ENCODE assay signal across 19 cellular contexts in genomic region chr12:2346405-2346804, GRCh38.
"Had no signal": no experiment of that assay in that cellular context is flagged by ENCODE, and none has a peak within 500 bp of the region (broad histone marks: within the 10 kb centered on the region; RNA-seq: fewer than 3 reads in every experiment).

No MANE protein-coding gene starts in this region.

- ATAC-seq: activated CD8-positive, alpha-beta T cell treated with anti-CD3 and anti-CD28 coated beads for 36 hours; activated naive CD8-positive, alpha-beta T cell treated with anti-CD3 and anti-CD28 coated beads, Interleukin-2, amount 50 U/mL, for 24 hours; lower lobe of right lung; stimulated activated naive CD8-positive, alpha-beta T cell treated with anti-CD3 and anti-CD28 coated beads, Interleukin-15, Interleukin-2, amounts not matched to agents 100 U/mL and 50 U/mL, for 24 hours had no signal

- H3K4me3 Mint-ChIP-seq: activated CD4-positive, alpha-beta T cell treated with anti-CD3 and anti-CD28 coated beads, Interleukin-2, amount 10 ng/mL, durations not matched to agents 24 days and 14 days; activated CD8-positive, alpha-beta T cell treated with anti-CD3 and anti-CD28 coated beads for 36 hours; activated naive CD4-positive, alpha-beta T cell treated with anti-CD3 and anti-CD28 coated beads for 36 hours; activated naive CD8-positive, alpha-beta T cell treated with anti-CD3 and anti-CD28 coated beads, Interleukin-2, amount 50 U/mL, for 24 hours; nephron progenitor cell had no signal

- H3K27me3 ChIP-seq: brain microvascular endothelial cell, suprapubic skin had no signal

- H3K27ac Mint-ChIP-seq: activated CD4-positive, alpha-beta T cell treated with anti-CD3 and anti-CD28 coated beads, Interleukin-2, amount 10 ng/mL, durations not matched to agents 24 days and 14 days; activated CD8-positive, alpha-beta T cell treated with anti-CD3 and anti-CD28 coated beads for 36 hours; activated naive CD4-positive, alpha-beta T cell treated with anti-CD3 and anti-CD28 coated beads for 36 hours; activated naive CD8-positive, alpha-beta T cell treated with anti-CD3 and anti-CD28 coated beads, Interleukin-2, amount 50 U/mL, for 24 hours; activated T-helper 2 cell treated with anti-CD3 and anti-CD28 coated beads, Interferon-gamma antibody, Interleukin-2, Interleukin-4, amounts not matched to agents 10 μg/mL and 5 μg/mL and 100 μg/mL, durations not matched to agents 14 hours and 24 hours and 36 hours; nephron progenitor cell had no signal

- H3K27ac ChIP-seq: brain microvascular endothelial cell, lower lobe of right lung, suprapubic skin had no signal

- DNase-seq: activated CD4-positive, alpha-beta T cell treated with anti-CD3 and anti-CD28 coated beads, Interleukin-2, amount 10 ng/mL, durations not matched to agents 24 days and 14 days; activated CD8-positive, alpha-beta T cell treated with anti-CD3 and anti-CD28 coated beads for 36 hours; activated naive CD4-positive, alpha-beta T cell treated with anti-CD3 and anti-CD28 coated beads for 36 hours; activated naive CD8-positive, alpha-beta T cell treated with anti-CD3 and anti-CD28 coated beads, Interleukin-2, amount 50 U/mL, for 24 hours; activated T-cell treated with anti-CD3 and anti-CD28 coated beads, Interleukin-2, amount 50 U/mL, for 1 hour; anterior cingulate cortex; brain microvascular endothelial cell; effector CD8-positive, alpha-beta T cell; esophagus squamous epithelium; left cardiac atrium; lower lobe of right lung; nephron progenitor cell; nucleus accumbens; stimulated activated CD4-positive, alpha-beta T cell treated with anti-CD3 and anti-CD28 coated beads, Interleukin-12 subunit alpha, Interleukin-12 subunit beta, amount 100 ng/mL, for 4 hours; stimulated activated CD4-positive, alpha-beta T cell treated with anti-CD3 and anti-CD28 coated beads, Interleukin-1b, Interleukin-23, amount 100 ng/mL, for 48 hours; stimulated activated naive CD8-positive, alpha-beta T cell treated with anti-CD3 and anti-CD28 coated beads, Interleukin-15, Interleukin-2, amounts not matched to agents 100 U/mL and 50 U/mL, for 24 hours; T1000 had no signal

- H3K36me3 ChIP-seq: brain microvascular endothelial cell, esophagus squamous epithelium, lower lobe of right lung, suprapubic skin had no signal

- H3K4me3 ChIP-seq: esophagus squamous epithelium, lower lobe of right lung, suprapubic skin had no signal

- H3K4me1 Mint-ChIP-seq: activated CD4-positive, alpha-beta T cell treated with anti-CD3 and anti-CD28 coated beads, Interleukin-2, amount 10 ng/mL, durations not matched to agents 24 days and 14 days; activated naive CD8-positive, alpha-beta T cell treated with anti-CD3 and anti-CD28 coated beads, Interleukin-2, amount 50 U/mL, for 24 hours had no signal

- H3K4me1 ChIP-seq: suprapubic skin had no signal

- H3K9me3 ChIP-seq: esophagus squamous epithelium, lower lobe of right lung, suprapubic skin had no signal

- H3K27me3 Mint-ChIP-seq: activated CD8-positive, alpha-beta T cell treated with anti-CD3 and anti-CD28 coated beads for 36 hours had no signal

- H3K9me3 Mint-ChIP-seq: activated CD4-positive, alpha-beta T cell treated with anti-CD3 and anti-CD28 coated beads, Interleukin-2, amount 10 ng/mL, durations not matched to agents 24 days and 14 days; activated CD8-positive, alpha-beta T cell treated with anti-CD3 and anti-CD28 coated beads for 36 hours; activated naive CD4-positive, alpha-beta T cell treated with anti-CD3 and anti-CD28 coated beads for 36 hours; activated naive CD8-positive, alpha-beta T cell treated with anti-CD3 and anti-CD28 coated beads, Interleukin-2, amount 50 U/mL, for 24 hours; activated T-helper 2 cell treated with anti-CD3 and anti-CD28 coated beads, Interferon-gamma antibody, Interleukin-2, Interleukin-4, amounts not matched to agents 10 μg/mL and 5 μg/mL and 100 μg/mL, durations not matched to agents 14 hours and 24 hours and 36 hours; nephron progenitor cell had no signal
